In the genomic region with DNA sequence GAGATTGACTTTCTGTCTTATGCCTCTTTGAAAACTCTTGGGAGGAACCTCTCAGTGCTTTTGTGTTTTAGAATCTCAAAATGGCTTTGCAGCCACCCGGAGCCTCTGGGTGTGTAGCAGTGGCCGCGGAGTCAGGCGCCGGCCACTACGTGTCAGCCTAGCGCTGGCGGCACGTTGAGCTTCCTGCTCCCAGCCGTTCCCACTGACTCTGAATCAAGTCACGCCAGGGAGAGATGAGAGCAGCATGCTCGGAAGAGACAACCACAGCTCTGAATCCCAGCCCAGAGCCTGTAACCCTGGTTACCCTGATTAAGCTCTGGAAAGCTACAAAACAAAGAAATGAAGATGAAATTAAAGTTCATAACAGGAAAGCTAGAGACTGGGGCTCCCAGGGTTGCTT, we compare ENCODE assay signal across 12 cellular contexts.
DNase-seq lines count a peak whose midpoint lies in the region; ATAC-seq and TF ChIP-seq lines count a peak whose summit lies in the region.
"Had no signal": no experiment of that assay in that cellular context is flagged by ENCODE, and none has a peak within 500 bp of the region (broad histone marks: within the 10 kb centered on the region; RNA-seq: fewer than 3 reads in every experiment).

No MANE protein-coding gene starts in this region.

- peaks cover 5% of the 10 kb centered on the region for H3K4me1 Mint-ChIP-seq in mesothelial cell of epicardium

- H4K20me1 ChIP-seq in SK-N-SH (ENCODE audit: insufficient read depth) (no peaks in the 10 kb centered on the region), fibroblast of lung (ENCODE audit: control insufficient read depth, extremely low read depth, insufficient read depth, low read length) (no peaks in the 10 kb centered on the region)

- H3K9me3 Mint-ChIP-seq in mesothelial cell of epicardium: no peaks in the 10 kb centered on the region
- H3K9me3 Mint-ChIP-seq: effector memory CD8-positive, alpha-beta T cell had no signal

- H3K9ac ChIP-seq in SK-N-SH: no peak overlapping the region
- no peak overlapping the region for H3K9ac ChIP-seq in fibroblast of lung (ENCODE audit: insufficient read depth, low read length)
- H3K9ac ChIP-seq in liver (ENCODE audit: low read depth in 1 of 2, low read length in 2 of 2): no peak overlapping the region

- no peak overlapping the region for H3K27ac Mint-ChIP-seq in mesothelial cell of epicardium
- H3K27ac Mint-ChIP-seq: effector memory CD8-positive, alpha-beta T cell had no signal

- H3F3A ChIP-seq in SK-N-SH (replicated peaks; ENCODE audit: insufficient read depth): peaks cover 5% of the 10 kb centered on the region

- peak overlapping the region in 1 of 2 experiments; percentile 8; a peak in 1 of 4 replicates for H3K4me3 ChIP-seq in SK-N-SH (ENCODE audit: low read depth in 2 of 2, low read length in 1 of 2)
- H3K4me3 ChIP-seq in fibroblast of lung (replicated peaks in 1 of 4; ENCODE audit: control extremely low read depth in 1 of 4, insufficient read depth in 1 of 4, low read depth in 3 of 4, low read length in 4 of 4): no peak overlapping the region
- H3K4me3 ChIP-seq in liver (ENCODE audit: low read depth in 1 of 3, low read length in 3 of 3): no peak overlapping the region
- H3K4me3 ChIP-seq in upper lobe of right lung: no peak overlapping the region
- H3K4me3 ChIP-seq: A549 had no signal

- DNase-seq in SK-N-SH: no peak
- peak; percentile 45 to 61 for DNase-seq in fibroblast of lung (ENCODE audit: low read depth in 2 of 2)
- DNase-seq in upper lobe of right lung: no peak
- DNase-seq in LoVo (ENCODE audit: low spot score): no peak
- DNase-seq in mesothelial cell of epicardium (ENCODE audit: low spot score in 2 of 2, unreplicated experiment in 2 of 2): no peak
- DNase-seq: effector memory CD8-positive, alpha-beta T cell; PC-3 had no signal

- ATAC-seq in SK-N-SH treated with all-trans-retinoic acid at 6 μM for 48 hours: no peak
- peak; percentile 45 for ATAC-seq in upper lobe of right lung
- ATAC-seq in HG02763 (IDR thresholded peaks at IDR 0.05; ENCODE audit: unreplicated experiment): no peak
- ATAC-seq: A549; effector memory CD8-positive, alpha-beta T cell; PC-3 had no signal

- no peaks in the 10 kb centered on the region for H3K9me3 ChIP-seq in SK-N-SH
- H3K9me3 ChIP-seq in fibroblast of lung (ENCODE audit: control insufficient read depth, insufficient read depth, low read depth, low read length): no peaks in the 10 kb centered on the region
- H3K9me3 ChIP-seq in liver (ENCODE audit: control insufficient read depth in 4 of 4, low read length in 3 of 4): no peaks in the 10 kb centered on the region
- H3K9me3 ChIP-seq in upper lobe of right lung: no peaks in the 10 kb centered on the region
- H3K9me3 ChIP-seq: A549 had no signal

- H3K4me1 ChIP-seq in SK-N-SH (ENCODE audit: control insufficient read depth in 1 of 2, insufficient read depth in 2 of 2, low read depth in 1 of 2, low read length in 1 of 2) (no peaks in the 10 kb centered on the region), fibroblast of lung (ENCODE audit: control insufficient read depth, extremely low read depth, insufficient read depth, low read length) (no peaks in the 10 kb centered on the region), liver (ENCODE audit: control insufficient read depth in 4 of 4, insufficient read depth in 4 of 4, low read length in 3 of 4) (no peaks in the 10 kb centered on the region), upper lobe of right lung (no peaks in the 10 kb centered on the region)
- H3K4me1 ChIP-seq: A549 had no signal

- H3K36me3 Mint-ChIP-seq in mesothelial cell of epicardium: no peaks in the 10 kb centered on the region

- TF ChIP-seq CTCF in SK-N-SH (IDR thresholded peaks at IDR 0.05): no peak
- TF ChIP-seq CTCF in fibroblast of lung (conservative IDR thresholded peaks at IDR 0.05 in 1 of 2, IDR thresholded peaks at IDR 0.05 in 1 of 2; ENCODE audit: low read depth in 1 of 2, low read length in 2 of 2): peak; percentile 9 to 29
- TF ChIP-seq CTCF in liver (IDR thresholded peaks at IDR 0.05; ENCODE audit: low read depth, low read length, missing input control): no peak
- no peak for TF ChIP-seq CTCF in upper lobe of right lung (IDR thresholded peaks at IDR 0.05)
- no peak for TF ChIP-seq CTCF in mesothelial cell of epicardium (IDR thresholded peaks at IDR 0.05; ENCODE audit: unreplicated experiment)

- H2AFZ ChIP-seq in SK-N-SH (ENCODE audit: low read depth) (no peak overlapping the region), fibroblast of lung (ENCODE audit: low read length) (no peak overlapping the region)

- H3K4me2 ChIP-seq in SK-N-SH (no peak overlapping the region), fibroblast of lung (ENCODE audit: extremely low read depth, insufficient read depth, low read length) (no peak overlapping the region)
- H3K4me2 ChIP-seq: A549 had no signal

- CTCF ChIA-PET in SK-N-SH (lab: Yijun Ruan, JAX): interaction anchor here (0.8 to 6.3 kb wide), 7 partner anchors 9 to 163 kb away, joined by 3 to 48 read pairs (median 3); no protein-coding TSS in a partner anchor

- H3K36me3 ChIP-seq in SK-N-SH (replicated peaks in 1 of 2; ENCODE audit: control insufficient read depth in 1 of 2, insufficient read depth in 2 of 2, low read length in 1 of 2): peaks cover 69 to 80% of the 10 kb centered on the region in 2 experiments
- peaks cover 8% of the 10 kb centered on the region for H3K36me3 ChIP-seq in fibroblast of lung (ENCODE audit: control insufficient read depth, insufficient read depth, low read length)
- H3K36me3 ChIP-seq in liver (ENCODE audit: control insufficient read depth in 4 of 4, insufficient read depth in 3 of 4, low read depth in 1 of 4, low read length in 3 of 4): peaks cover 9 to 33% (median 20%) of the 10 kb centered on the region in 4 donors
- peaks cover 18% of the 10 kb centered on the region for H3K36me3 ChIP-seq in upper lobe of right lung

- no peaks in the 10 kb centered on the region for H3K27me3 ChIP-seq in SK-N-SH (ENCODE audit: insufficient read depth)
- H3K27me3 ChIP-seq in fibroblast of lung (ENCODE audit: control insufficient read depth, insufficient read depth, low read length): no peaks in the 10 kb centered on the region
- H3K27me3 ChIP-seq in liver (ENCODE audit: control insufficient read depth in 4 of 4, insufficient read depth in 4 of 4, low read length in 3 of 4): no peaks in the 10 kb centered on the region
- no peaks in the 10 kb centered on the region for H3K27me3 ChIP-seq in upper lobe of right lung

- H3K9me2 ChIP-seq in SK-N-SH: no peaks in the 10 kb centered on the region

- POLR2A ChIA-PET in SK-N-SH (lab: Yijun Ruan, JAX): interaction anchor here (1.0 kb wide), 1 partner anchor 10 kb away, joined by 3 read pairs; no protein-coding TSS in a partner anchor

- H3K79me2 ChIP-seq in SK-N-SH (ENCODE audit: insufficient read depth) (no peaks in the 10 kb centered on the region), fibroblast of lung (ENCODE audit: control insufficient read depth, insufficient read depth, low read length) (no peaks in the 10 kb centered on the region)

- no peak overlapping the region for H3K4me3 Mint-ChIP-seq in mesothelial cell of epicardium
- H3K4me3 Mint-ChIP-seq: effector memory CD8-positive, alpha-beta T cell had no signal

- intact Hi-C loops in upper lobe of right lung (cut with DNase I): no loop called here

- TF ChIP-seq RAD21 in SK-N-SH (IDR thresholded peaks at IDR 0.05; ENCODE audit: low read length) (peak; percentile 15; the same call in 1 of the 2 replicates), liver (IDR thresholded peaks at IDR 0.05) (peak; percentile 26 to 33)

- peaks cover 2% of the 10 kb centered on the region for H3K27me3 Mint-ChIP-seq in mesothelial cell of epicardium (ENCODE audit: low read depth)
- H3K27me3 Mint-ChIP-seq: effector memory CD8-positive, alpha-beta T cell had no signal

- WGBS in SK-N-SH (ENCODE audit: low lambda C conversion rate): 97% methylated on average over 12 of the region's 12 CpGs
- 77% methylated on average over 12 of the region's 12 CpGs for WGBS in liver

- no peak for TF ChIP-seq EP300 in SK-N-SH (IDR thresholded peaks at IDR 0.05; ENCODE audit: borderline replicate concordance in 1 of 2, low read depth in 1 of 2, low read length in 1 of 2)

- no peak overlapping the region for H3K27ac ChIP-seq in SK-N-SH (ENCODE audit: low read depth in 2 of 2, low read length in 1 of 2)
- peak overlapping the region; percentile 22 for H3K27ac ChIP-seq in fibroblast of lung (ENCODE audit: insufficient read depth, low read length)
- no peak overlapping the region for H3K27ac ChIP-seq in liver (ENCODE audit: low read depth in 1 of 2, low read length in 2 of 2)
- no peak overlapping the region for H3K27ac ChIP-seq in upper lobe of right lung
- H3K27ac ChIP-seq: A549, HL-60 had no signal

TF ChIP-seq in SK-N-SH, 30 proteins besides CTCF, POLR2A, EP300 and RAD21 (continues in another document):
- TF ChIP-seq RCOR1 (IDR thresholded peaks at IDR 0.05; ENCODE audit: low read length): no peak
- TF ChIP-seq POLR2AphosphoS5 (IDR thresholded peaks at IDR 0.05; ENCODE audit: low read depth, low read length): no peak

TF ChIP-seq in SK-N-SH treated with all-trans-retinoic acid at 6 μM for 48 hours, 23 proteins besides CTCF, POLR2A, EP300 and RAD21 (continues in another document):
- TF ChIP-seq ZNF70 (CRISPR knock-in tag; IDR thresholded peaks at IDR 0.05): no peak
- no peak for TF ChIP-seq BACH2 (CRISPR knock-in tag; IDR thresholded peaks at IDR 0.05; ENCODE audit: borderline replicate concordance)
- TF ChIP-seq ZFP3 (CRISPR knock-in tag; IDR thresholded peaks at IDR 0.05): no peak
- no peak for TF ChIP-seq PPARA (CRISPR knock-in tag; IDR thresholded peaks at IDR 0.05; ENCODE audit: borderline replicate concordance)
- no peak for TF ChIP-seq GLIS3 (CRISPR knock-in tag; IDR thresholded peaks at IDR 0.05)
- TF ChIP-seq ZFP30 (CRISPR knock-in tag; IDR thresholded peaks at IDR 0.05): no peak
- no peak for TF ChIP-seq OSR1 (CRISPR knock-in tag; IDR thresholded peaks at IDR 0.05)

TF ChIP-seq in liver, 16 proteins besides CTCF, POLR2A, EP300 and RAD21 (continues in another document):
- TF ChIP-seq SP1 (IDR thresholded peaks at IDR 0.05): no peak
- no peak for TF ChIP-seq JUND (IDR thresholded peaks at IDR 0.05)
- TF ChIP-seq FOXA2 (IDR thresholded peaks at IDR 0.05): no peak
- no peak for TF ChIP-seq GABPA (IDR thresholded peaks at IDR 0.05 in 1 of 2, conservative IDR thresholded peaks at IDR 0.05 in 1 of 2)
- no peak for TF ChIP-seq FOXA1 (IDR thresholded peaks at IDR 0.05)
- TF ChIP-seq TAF1 (conservative IDR thresholded peaks at IDR 0.05): no peak
- TF ChIP-seq EGR1 (IDR thresholded peaks at IDR 0.05; ENCODE audit: low read depth in 2 of 2): no peak

Comparison
In these comparisons a context has a peak if more than half of its experiments do, and no peak if none do; other contexts are left out.
1. DNase-seq: peak in fibroblast of lung (2 of 2); none in SK-N-SH (single experiment), upper lobe of right lung (single experiment), LoVo (single experiment) and mesothelial cell of epicardium (0 of 2).
2. CTCF ChIP-seq: peak in fibroblast of lung (2 of 2); none in SK-N-SH (single experiment), liver (single experiment), upper lobe of right lung (single experiment) and mesothelial cell of epicardium (single experiment).